In genomic region chr18:36580266-36580665, GRCh38 we compare ENCODE assay signal across 2 cellular contexts.
TF ChIP-seq lines count a peak whose summit lies in the region.

No MANE protein-coding gene starts in this region.

TF ChIP-seq in HepG2, 621 proteins besides CTCF, POLR2A, EP300 and RAD21:
- TF ChIP-seq ZNF761 (CRISPR knock-in tag; conservative IDR thresholded peaks at IDR 0.05) (no peak), AHR (CRISPR knock-in tag; IDR thresholded peaks at IDR 0.05) (no peak), ZNF816 (CRISPR knock-in tag; IDR thresholded peaks at IDR 0.05; ENCODE audit: borderline replicate concordance) (no peak)
TF ChIP-seq in HepG2: peak in this region for 0.

TF ChIP-seq in H1, 55 proteins besides CTCF, POLR2A, EP300 and RAD21:
- TF ChIP-seq CREB1 (IDR thresholded peaks at IDR 0.05), result peak; percentile 60; the same call in 1 of the 2 replicates
- no peak for TF ChIP-seq CTBP2 (IDR thresholded peaks at IDR 0.05; ENCODE audit: borderline replicate concordance, insufficient read depth, insufficient read length, low read length)
